Comparison of ENCODE assay signal across 8 cellular contexts in genomic region chr5:169581580-169582227, GRCh38. TPM values are rescaled to one million over a fixed set of nuclear protein-coding genes. Genes with fewer than 3 reads are reported as not detected.
A peak's percentile ranks its signal among the peaks of the same experiment; 100 is the strongest.
DNase-seq lines count a peak whose midpoint lies in the region; ATAC-seq and TF ChIP-seq lines count a peak whose summit lies in the region.

No MANE protein-coding gene starts in this region.

- CTCF ChIA-PET in AG04450 (lab: Charles Lee), result interaction anchor here (0.6 to 5.4 kb wide), 30 partner anchors 9 to 1177 kb away, joined by 3 to 93 read pairs (median 4); partner anchors contain the start of gene INSYN2B
- CTCF ChIA-PET in activated CD8-positive, alpha-beta memory T cell treated with anti-CD3 and anti-CD28 coated beads, Interleukin-2, amount 10 ng/mL, durations not matched to agents 7 days and 5 days (lab: Charles Lee), result interaction anchor here (0.8 to 3.3 kb wide), 4 partner anchors 10 to 594 kb away, joined by 3 to 11 read pairs (median 5); no protein-coding TSS in a partner anchor

- H3K9me3 ChIP-seq in AG04450 (ENCODE audit: control insufficient read depth, insufficient read depth, low read length), result no peaks in the 10 kb centered on the region

- DNase-seq in AG04450 (ENCODE audit: low read depth, low spot score) (no peak), NOMO-1 treated with DMSO at 0.1 percent for 48 hours (lab: John Stamatoyannopoulos, UW; ENCODE audit: unreplicated experiment) (peak; percentile 53), stromal cell of bone marrow (ENCODE audit: low read depth) (peak; percentile 55)
- peak; percentile 78 for DNase-seq in activated CD8-positive, alpha-beta memory T cell treated with anti-CD3 and anti-CD28 coated beads, Interleukin-2, amount 10 ng/mL, durations not matched to agents 7 days and 5 days

- H3K27ac Mint-ChIP-seq in activated CD8-positive, alpha-beta memory T cell treated with anti-CD3 and anti-CD28 coated beads, Interleukin-2, amount 10 ng/mL, durations not matched to agents 7 days and 5 days, result no peak overlapping the region
- peak overlapping the region in 2 of 3 experiments; percentile 51 to 78 for H3K27ac Mint-ChIP-seq in nephron

- H3K27me3 ChIP-seq in AG04450 (ENCODE audit: control insufficient read depth, insufficient read depth, low read length), result no peaks in the 10 kb centered on the region

- H3K36me3 Mint-ChIP-seq in activated CD8-positive, alpha-beta memory T cell treated with anti-CD3 and anti-CD28 coated beads, Interleukin-2, amount 10 ng/mL, durations not matched to agents 7 days and 5 days, result peaks cover 9% of the 10 kb centered on the region
- H3K36me3 Mint-ChIP-seq in nephron (ENCODE audit: low read depth), result no peaks in the 10 kb centered on the region

- no peak overlapping the region for H3K27ac ChIP-seq in AG04450 (ENCODE audit: low read depth, low read length)

- ATAC-seq in GM18498 (IDR thresholded peaks at IDR 0.05; ENCODE audit: unreplicated experiment) (peak; percentile 35), HG03045 (IDR thresholded peaks at IDR 0.05; ENCODE audit: unreplicated experiment) (peak; percentile 29), esophagus mucosa (peak; percentile 49)
- ATAC-seq in activated CD8-positive, alpha-beta memory T cell treated with anti-CD3 and anti-CD28 coated beads, Interleukin-2, amount 10 ng/mL, durations not matched to agents 7 days and 5 days, result peak; percentile 21

- H3K4me3 ChIP-seq in AG04450 (ENCODE audit: low read depth, low read length), result no peak overlapping the region

- POLR2A ChIA-PET in AG04450 (lab: Yijun Ruan, JAX), result no interaction called here

- peaks cover 28% of the 10 kb centered on the region for H3K27me3 Mint-ChIP-seq in activated CD8-positive, alpha-beta memory T cell treated with anti-CD3 and anti-CD28 coated beads, Interleukin-2, amount 10 ng/mL, durations not matched to agents 7 days and 5 days
- no peaks in the 10 kb centered on the region for H3K27me3 Mint-ChIP-seq in nephron (ENCODE audit: low read depth)

- H3K9me3 Mint-ChIP-seq in activated CD8-positive, alpha-beta memory T cell treated with anti-CD3 and anti-CD28 coated beads, Interleukin-2, amount 10 ng/mL, durations not matched to agents 7 days and 5 days (ENCODE audit: low read depth), result no peaks in the 10 kb centered on the region
- no peaks in the 10 kb centered on the region for H3K9me3 Mint-ChIP-seq in nephron

- H3K4me3 Mint-ChIP-seq in activated CD8-positive, alpha-beta memory T cell treated with anti-CD3 and anti-CD28 coated beads, Interleukin-2, amount 10 ng/mL, durations not matched to agents 7 days and 5 days, result no peak overlapping the region
- peak overlapping the region; percentile 46 to 75 (median 72) for H3K4me3 Mint-ChIP-seq in nephron

- TF ChIP-seq CTCF in AG04450 (IDR thresholded peaks at IDR 0.05; ENCODE audit: low read depth, low read length), result peak; percentile 90
- peak; percentile 76 to 88 (median 83) for TF ChIP-seq CTCF in nephron (IDR thresholded peaks at IDR 0.05; ENCODE audit: unreplicated experiment in 3 of 3)

- H3K4me1 Mint-ChIP-seq in activated CD8-positive, alpha-beta memory T cell treated with anti-CD3 and anti-CD28 coated beads, Interleukin-2, amount 10 ng/mL, durations not matched to agents 7 days and 5 days, result peaks cover 34% of the 10 kb centered on the region
- H3K4me1 Mint-ChIP-seq in nephron, result peaks cover 27% of the 10 kb centered on the region

RNA-seq across cellular contexts. Expression of gene SPDL1, which starts 1.9 kb away (rescaled TPM):
- 14.0 and 22.7 TPM in 2 replicates for polyA plus RNA-seq in AG04450 (2011; rRNA removed)
- polyA minus RNA-seq in AG04450 (2011; rRNA and poly(A)+ RNA removed), result 4.0 and 10.3 TPM in 2 replicates
- 10 to 100 TPM; 45.6 to 48.6 TPM for total RNA-seq in activated CD8-positive, alpha-beta memory T cell treated with anti-CD3 and anti-CD28 coated beads, Interleukin-2, amount 10 ng/mL, durations not matched to agents 7 days and 5 days
- total RNA-seq in esophagus mucosa, result 15.0 TPM

RNA-seq across cellular contexts. Expression of gene DOCK2, which starts 55.4 kb away (rescaled TPM):
- polyA plus RNA-seq in AG04450 (2011; rRNA removed), result 1.2 and 1.6 TPM in 2 replicates
- polyA minus RNA-seq in AG04450 (2011; rRNA and poly(A)+ RNA removed), result 5.6 and 6.0 TPM in 2 replicates
- total RNA-seq in activated CD8-positive, alpha-beta memory T cell treated with anti-CD3 and anti-CD28 coated beads, Interleukin-2, amount 10 ng/mL, durations not matched to agents 7 days and 5 days, result 100 to 1,000 TPM; 271 to 321 TPM
- total RNA-seq in esophagus mucosa, result 2.2 TPM

Comparison
In these comparisons a context has a peak if more than half of its experiments do, and no peak if none do; other contexts are left out.
1. RNA of gene DOCK2, which starts 55.4 kb away (total RNA-seq): 271 to 321 TPM in activated CD8-positive, alpha-beta memory T cell treated with anti-CD3 and anti-CD28 coated beads, Interleukin-2, amount 10 ng/mL, durations not matched to agents 7 days and 5 days; 2.2 TPM in esophagus mucosa (single experiment); every median in the first group is over 10 times any median in the second.
2. Peak in every context shown above with its lines, with median percentiles within 50 percentile points of each other: ATAC-seq.